23 cellular contexts compared by ENCODE assay signal in genomic region chr17:74952431-74953128, GRCh38. TPM values are rescaled to one million over a fixed set of nuclear protein-coding genes. Genes with fewer than 3 reads are reported as not detected.
DNase-seq lines count a peak whose midpoint lies in the region; ATAC-seq, FAIRE-seq and TF ChIP-seq lines count a peak whose summit lies in the region.
"Had no signal": no experiment of that assay in that cellular context is flagged by ENCODE, and none has a peak within 500 bp of the region (broad histone marks: within the 10 kb centered on the region; RNA-seq: fewer than 3 reads in every experiment).

No MANE protein-coding gene starts in this region.

- no peak overlapping the region for H2AFZ ChIP-seq in hepatocyte

- H3K4me1 ChIP-seq in hepatocyte (ENCODE audit: insufficient read depth), result peaks cover 11% of the 10 kb centered on the region
- no peaks in the 10 kb centered on the region for H3K4me1 ChIP-seq in effector memory CD4-positive, alpha-beta T cell (ENCODE audit: control insufficient read depth, insufficient read depth, low read length, poor library complexity, severe bottlenecking)
- H3K4me1 ChIP-seq: SJCRH30 had no signal

- H3K4me2 ChIP-seq in hepatocyte, result no peak overlapping the region

- H3K4me3 ChIP-seq in hepatocyte, result no peak overlapping the region
- H3K4me3 ChIP-seq in effector memory CD4-positive, alpha-beta T cell (ENCODE audit: insufficient read depth, low read depth, low read length, poor library complexity, severe bottlenecking), result no peak overlapping the region
- H3K4me3 ChIP-seq: SJCRH30 had no signal

- WGBS in hepatocyte (ENCODE audit: low lambda C conversion rate, missing lambda C conversion rate), result 89% methylated on average over 23 of the region's 24 CpGs

- H3K9me2 ChIP-seq in hepatocyte (replicated peaks; ENCODE audit: insufficient read depth), result no peaks in the 10 kb centered on the region

- ATAC-seq in Right ventricle myocardium inferior (no peak), left ventricle myocardium superior (no peak)
- ATAC-seq: PC-3 had no signal

- no peaks in the 10 kb centered on the region for H4K20me1 ChIP-seq in hepatocyte (ENCODE audit: insufficient read depth, poor library complexity, severe bottlenecking)

- no peaks in the 10 kb centered on the region for H3K27me3 ChIP-seq in hepatocyte
- H3K27me3 ChIP-seq in effector memory CD4-positive, alpha-beta T cell (replicated peaks; ENCODE audit: control insufficient read depth, insufficient read depth, low read length, poor library complexity, severe bottlenecking), result no peaks in the 10 kb centered on the region

- peak; percentile 42 for FAIRE-seq in urothelium cell line (lab: Jason Lieb, UNC)
- FAIRE-seq: D721Med, GM12892, GM18507 had no signal

- DNase-seq in Right ventricle myocardium inferior (ENCODE audit: missing footprints), result peak; percentile 55
- no peak for DNase-seq in left ventricle myocardium superior
- no peak for DNase-seq in hepatocyte (ENCODE audit: low spot score)
- no peak for DNase-seq in urothelium cell line (ENCODE audit: low spot score)
- DNase-seq in nucleus accumbens (lab: John Stamatoyannopoulos, UW), result no peak
- DNase-seq in effector memory CD4-positive, alpha-beta T cell, result no peak
- DNase-seq: AML-193, HFFc6, NCI-H1417 treated with DMSO at 0.1 percent for 48 hours, NCI-H187 treated with DMSO at 0.1 percent for 48 hours, NCI-H345, NCI-H524 treated with DMSO at 0.1 percent for 48 hours, PC-3, SJCRH30 had no signal

- no peaks in the 10 kb centered on the region for H3K36me3 ChIP-seq in hepatocyte (replicated peaks; ENCODE audit: insufficient read depth, low read depth)
- no peaks in the 10 kb centered on the region for H3K36me3 ChIP-seq in effector memory CD4-positive, alpha-beta T cell (ENCODE audit: control insufficient read depth, insufficient read depth, low read length)
- H3K36me3 ChIP-seq: SJCRH30 had no signal

- peak overlapping the region; percentile 65 for H3K27ac ChIP-seq in hepatocyte
- H3K27ac ChIP-seq in effector memory CD4-positive, alpha-beta T cell (ENCODE audit: insufficient read depth, low read length, poor library complexity, severe bottlenecking), result no peak overlapping the region
- H3K27ac ChIP-seq: 22Rv1, C4-2B, RWPE1, SJCRH30 had no signal

- no peaks in the 10 kb centered on the region for H3K79me2 ChIP-seq in hepatocyte

- TF ChIP-seq CTCF in hepatocyte (IDR thresholded peaks at IDR 0.05; ENCODE audit: poor library complexity), result no peak

- intact Hi-C loops in Right ventricle myocardium inferior (cut with DNase I), result no loop called here
- intact Hi-C loops in left ventricle myocardium superior (cut with micrococcal nuclease), result no loop called here

- no peaks in the 10 kb centered on the region for H3K9me3 ChIP-seq in hepatocyte (ENCODE audit: low read depth)
- H3K9me3 ChIP-seq in effector memory CD4-positive, alpha-beta T cell (ENCODE audit: control insufficient read depth, low read length), result no peaks in the 10 kb centered on the region
- H3K9me3 ChIP-seq: SJCRH30 had no signal

RNA-seq across cellular contexts. Expression of gene OTOP3, which starts 16.9 kb away (rescaled TPM):
- not detected for total RNA-seq in Right ventricle myocardium inferior
- not detected for total RNA-seq in left ventricle myocardium superior
- 0.43 and 0.60 TPM in 2 replicates for total RNA-seq in hepatocyte
- not detected in 2 replicates for polyA plus RNA-seq in hepatocyte
- total RNA-seq: H4, HFFc6, HT-29, M059J, PC-3, SJCRH30 had no signal

RNA-seq across cellular contexts. Expression of gene HID1, which starts 20.0 kb away (rescaled TPM):
- total RNA-seq in Right ventricle myocardium inferior, result 8.5 TPM
- 11.2 TPM for total RNA-seq in left ventricle myocardium superior
- 13.2 and 15.3 TPM in 2 replicates for total RNA-seq in hepatocyte
- polyA plus RNA-seq in hepatocyte, result 43.4 and 55.5 TPM in 2 replicates

RNA-seq across cellular contexts. Expression of gene OTOP2, which starts 28.5 kb away (rescaled TPM):
- total RNA-seq in Right ventricle myocardium inferior, result not detected
- not detected for total RNA-seq in left ventricle myocardium superior
- 0.16 and 1.1 TPM in 2 replicates for total RNA-seq in hepatocyte
- polyA plus RNA-seq in hepatocyte, result 0.19 TPM in 1 of 2 replicates, not detected in the other
- total RNA-seq: H4, HFFc6, HT-29, M059J, PC-3, SJCRH30 had no signal

RNA-seq across cellular contexts. Expression of gene USH1G, which starts 29.5 kb away (rescaled TPM):
- total RNA-seq in Right ventricle myocardium inferior (not detected), left ventricle myocardium superior (not detected), hepatocyte (0.48 and 1.6 TPM in 2 replicates)
- polyA plus RNA-seq in hepatocyte, result 0.46 and 0.65 TPM in 2 replicates
- total RNA-seq: HFFc6, HT-29, M059J had no signal

RNA-seq across cellular contexts. Expression of gene CDR2L, which starts 34.9 kb away (rescaled TPM):
- total RNA-seq in Right ventricle myocardium inferior (22.1 TPM), left ventricle myocardium superior (18.3 TPM), hepatocyte (12.8 and 16.4 TPM in 2 replicates)
- polyA plus RNA-seq in hepatocyte, result 14.6 and 17.0 TPM in 2 replicates
